ENCODE assay signal across 10 cellular contexts in genomic region chr4:129218355-129218754, GRCh38.
DNase-seq lines count a peak whose midpoint lies in the region; ATAC-seq and TF ChIP-seq lines count a peak whose summit lies in the region.
"Had no signal": no experiment of that assay in that cellular context is flagged by ENCODE, and none has a peak within 500 bp of the region (broad histone marks: within the 10 kb centered on the region; RNA-seq: fewer than 3 reads in every experiment).

No MANE protein-coding gene starts in this region.

- DNase-seq in LNCaP clone FGC (ENCODE audit: low read depth) = peak; percentile 8
- DNase-seq in kidney epithelial cell (ENCODE audit: low read depth) = peak; percentile 23
- no peak for DNase-seq in activated CD4-positive, alpha-beta T cell treated with anti-CD3 and anti-CD28 coated beads for 36 hours
- DNase-seq in activated CD4-positive, alpha-beta memory T cell treated with anti-CD3 and anti-CD28 coated beads, Interleukin-2, amount 10 ng/mL, durations not matched to agents 7 days and 5 days = no peak
- DNase-seq in sigmoid colon = no peak
- no peak for DNase-seq in GM19240 (ENCODE audit: insufficient read length, low spot score)

- peaks cover 3% of the 10 kb centered on the region for H3K27me3 Mint-ChIP-seq in activated CD4-positive, alpha-beta T cell treated with anti-CD3 and anti-CD28 coated beads for 36 hours
- peaks cover 2% of the 10 kb centered on the region for H3K27me3 Mint-ChIP-seq in activated CD4-positive, alpha-beta memory T cell treated with anti-CD3 and anti-CD28 coated beads, Interleukin-2, amount 10 ng/mL, durations not matched to agents 7 days and 5 days

- H3K4me1 Mint-ChIP-seq in activated CD4-positive, alpha-beta T cell treated with anti-CD3 and anti-CD28 coated beads for 36 hours = no peaks in the 10 kb centered on the region
- no peaks in the 10 kb centered on the region for H3K4me1 Mint-ChIP-seq in activated CD4-positive, alpha-beta memory T cell treated with anti-CD3 and anti-CD28 coated beads, Interleukin-2, amount 10 ng/mL, durations not matched to agents 7 days and 5 days

- no peaks in the 10 kb centered on the region for H3K4me1 ChIP-seq in sigmoid colon

- no peak for TF ChIP-seq EP300 in sigmoid colon (IDR thresholded peaks at IDR 0.05)

- H3K4me3 Mint-ChIP-seq in activated CD4-positive, alpha-beta T cell treated with anti-CD3 and anti-CD28 coated beads for 36 hours = no peak overlapping the region
- no peak overlapping the region for H3K4me3 Mint-ChIP-seq in activated CD4-positive, alpha-beta memory T cell treated with anti-CD3 and anti-CD28 coated beads, Interleukin-2, amount 10 ng/mL, durations not matched to agents 7 days and 5 days
- H3K4me3 Mint-ChIP-seq: activated naive CD8-positive, alpha-beta T cell had no signal

- H3K27ac Mint-ChIP-seq in activated CD4-positive, alpha-beta T cell treated with anti-CD3 and anti-CD28 coated beads for 36 hours = no peak overlapping the region
- no peak overlapping the region for H3K27ac Mint-ChIP-seq in activated CD4-positive, alpha-beta memory T cell treated with anti-CD3 and anti-CD28 coated beads, Interleukin-2, amount 10 ng/mL, durations not matched to agents 7 days and 5 days
- H3K27ac Mint-ChIP-seq: activated naive CD8-positive, alpha-beta T cell had no signal

- CTCF ChIA-PET in activated CD4-positive, alpha-beta T cell treated with anti-CD3 and anti-CD28 coated beads for 36 hours (lab: Charles Lee) = no interaction called here
- CTCF ChIA-PET in activated CD4-positive, alpha-beta memory T cell treated with anti-CD3 and anti-CD28 coated beads, Interleukin-2, amount 10 ng/mL, durations not matched to agents 7 days and 5 days (lab: Charles Lee) = no interaction called here

- intact Hi-C loops in activated CD4-positive, alpha-beta T cell treated with anti-CD3 and anti-CD28 coated beads for 36 hours (cut with DNase I, micrococcal nuclease) = no loop called here
- intact Hi-C loops in sigmoid colon (cut with DNase I) = no loop called here

- H3K36me3 Mint-ChIP-seq in activated CD4-positive, alpha-beta T cell treated with anti-CD3 and anti-CD28 coated beads for 36 hours (ENCODE audit: low read depth) = no peaks in the 10 kb centered on the region
- H3K36me3 Mint-ChIP-seq in activated CD4-positive, alpha-beta memory T cell treated with anti-CD3 and anti-CD28 coated beads, Interleukin-2, amount 10 ng/mL, durations not matched to agents 7 days and 5 days (ENCODE audit: low read depth) = no peaks in the 10 kb centered on the region
- H3K36me3 Mint-ChIP-seq: activated naive CD8-positive, alpha-beta T cell had no signal

- 16 to 53% methylated on average over 4 of the region's 4 CpGs for WGBS in sigmoid colon, 2 donors

- TF ChIP-seq CTCF in C4-2B (conservative IDR thresholded peaks at IDR 0.05) (peak; percentile 45), LNCaP clone FGC (IDR thresholded peaks at IDR 0.05; ENCODE audit: control insufficient read depth, extremely low read depth, insufficient read depth) (peak; percentile 87), kidney epithelial cell (IDR thresholded peaks at IDR 0.05; ENCODE audit: insufficient read depth, low read length, poor library complexity, severe bottlenecking) (peak; percentile 51), sigmoid colon (IDR thresholded peaks at IDR 0.05) (no peak)

- H3K36me3 ChIP-seq in kidney epithelial cell (ENCODE audit: control insufficient read depth, insufficient read depth, low read length) = no peaks in the 10 kb centered on the region
- no peaks in the 10 kb centered on the region for H3K36me3 ChIP-seq in sigmoid colon
- H3K36me3 ChIP-seq: neutrophil had no signal

- no peaks in the 10 kb centered on the region for H3K9me3 Mint-ChIP-seq in activated CD4-positive, alpha-beta T cell treated with anti-CD3 and anti-CD28 coated beads for 36 hours (ENCODE audit: low read depth)
- H3K9me3 Mint-ChIP-seq in activated CD4-positive, alpha-beta memory T cell treated with anti-CD3 and anti-CD28 coated beads, Interleukin-2, amount 10 ng/mL, durations not matched to agents 7 days and 5 days = no peaks in the 10 kb centered on the region

- no peak overlapping the region for H3K27ac ChIP-seq in C4-2B
- H3K27ac ChIP-seq in sigmoid colon = no peak overlapping the region
- H3K27ac ChIP-seq: neutrophil had no signal

- H3K9me3 ChIP-seq in sigmoid colon = no peaks in the 10 kb centered on the region
- H3K9me3 ChIP-seq: neutrophil had no signal

- no peak for TF ChIP-seq POLR2A in sigmoid colon (IDR thresholded peaks at IDR 0.05)

- POLR2A ChIA-PET in activated CD4-positive, alpha-beta T cell treated with anti-CD3 and anti-CD28 coated beads for 36 hours (lab: Charles Lee) = no interaction called here
- POLR2A ChIA-PET in activated CD4-positive, alpha-beta memory T cell treated with anti-CD3 and anti-CD28 coated beads, Interleukin-2, amount 10 ng/mL, durations not matched to agents 7 days and 5 days (lab: Charles Lee) = no interaction called here

- peak; percentile 92 for ATAC-seq in SK-N-SH treated with all-trans-retinoic acid at 6 μM for 48 hours
- no peak for ATAC-seq in activated CD4-positive, alpha-beta T cell treated with anti-CD3 and anti-CD28 coated beads for 36 hours

- H3K4me3 ChIP-seq in LNCaP clone FGC (ENCODE audit: low read depth, low read length) (no peak overlapping the region), kidney epithelial cell (ENCODE audit: low read depth, low read length) (no peak overlapping the region), sigmoid colon (no peak overlapping the region)

- H3K27me3 ChIP-seq in kidney epithelial cell (ENCODE audit: control insufficient read depth, insufficient read depth, low read length) = no peaks in the 10 kb centered on the region
- H3K27me3 ChIP-seq in sigmoid colon = no peaks in the 10 kb centered on the region
- H3K27me3 ChIP-seq: neutrophil had no signal

TF ChIP-seq in SK-N-SH treated with all-trans-retinoic acid at 6 μM for 48 hours, 23 proteins besides CTCF, POLR2A, EP300 and RAD21:
- TF ChIP-seq ZNF70 (CRISPR knock-in tag; IDR thresholded peaks at IDR 0.05) (no peak), ZFP3 (CRISPR knock-in tag; IDR thresholded peaks at IDR 0.05) (no peak), ZC3H10 (CRISPR knock-in tag; IDR thresholded peaks at IDR 0.05) (no peak), PPARA (CRISPR knock-in tag; IDR thresholded peaks at IDR 0.05; ENCODE audit: borderline replicate concordance) (no peak), PATZ1 (CRISPR knock-in tag; IDR thresholded peaks at IDR 0.05; ENCODE audit: borderline replicate concordance) (no peak), ZNF565 (CRISPR knock-in tag; conservative IDR thresholded peaks at IDR 0.05; ENCODE audit: low read depth) (no peak), TOX (CRISPR knock-in tag; IDR thresholded peaks at IDR 0.05; ENCODE audit: borderline replicate concordance) (no peak), CREB5 (CRISPR knock-in tag; IDR thresholded peaks at IDR 0.05; ENCODE audit: low read depth) (no peak), ZFP30 (CRISPR knock-in tag; IDR thresholded peaks at IDR 0.05) (no peak)

Comparison
In these comparisons a context has a peak if more than half of its experiments do, and no peak if none do; other contexts are left out.
1. CTCF ChIP-seq: peak in C4-2B (single experiment), LNCaP clone FGC (single experiment) and kidney epithelial cell (single experiment); none in sigmoid colon (0 of 4).
2. DNase-seq: peak in LNCaP clone FGC (single experiment) and kidney epithelial cell (single experiment); none in activated CD4-positive, alpha-beta T cell treated with anti-CD3 and anti-CD28 coated beads for 36 hours (single experiment), activated CD4-positive, alpha-beta memory T cell treated with anti-CD3 and anti-CD28 coated beads, Interleukin-2, amount 10 ng/mL, durations not matched to agents 7 days and 5 days (single experiment), sigmoid colon (single experiment) and GM19240 (single experiment).